ENCODE assay signal across 15 cellular contexts in genomic region chr10:63457576-63457975, GRCh38.
"Had no signal": no experiment of that assay in that cellular context is flagged by ENCODE, and none has a peak within 500 bp of the region (broad histone marks: within the 10 kb centered on the region; RNA-seq: fewer than 3 reads in every experiment).

No MANE protein-coding gene starts in this region.

- H3K27ac ChIP-seq: foreskin keratinocyte, ovary, uterus had no signal

- H3K36me3 ChIP-seq: ovary, uterus had no signal

- H3K27me3 ChIP-seq: foreskin keratinocyte, ovary, tibial nerve, uterus had no signal

- H3K4me3 ChIP-seq: ovary, tibial nerve, uterus had no signal

- H3K9me3 ChIP-seq: ovary, uterus had no signal

- ATAC-seq: activated naive CD4-positive, alpha-beta T cell treated with anti-CD3 and anti-CD28 coated beads, Interleukin-2, amount 50 U/mL, for 72 hours; foreskin keratinocyte; sciatic nerve had no signal

- DNase-seq: activated CD4-positive, alpha-beta T cell treated with anti-CD3 and anti-CD28 coated beads for 1 hour; activated CD4-positive, alpha-beta T cell treated with anti-CD3 and anti-CD28 coated beads, Interleukin-2, amount 50 U/mL, for 48 hours; activated effector memory CD4-positive, alpha-beta T cell treated with Interleukin-2 at 50 U/mL for 16 hours; activated T-cell treated with anti-CD3 and anti-CD28 coated beads, Interleukin-2, amount 50 U/mL, for 24 hours; amniotic stem cell; cortex of kidney; effector CD4-positive, alpha-beta T cell; foreskin keratinocyte; kidney glomerular epithelial cell; ovary; stimulated activated CD4-positive, alpha-beta T cell treated with anti-CD3 and anti-CD28 coated beads, Interleukin-1b, Interleukin-23, amount 100 ng/mL, for 48 hours; uterus had no signal

- H3K4me1 ChIP-seq: uterus had no signal
